Comparison of ENCODE assay signal across 8 cellular contexts in genomic region chr10:78028438-78029293, GRCh38. TPM values are rescaled to one million over a fixed set of nuclear protein-coding genes. Genes with fewer than 3 reads are reported as not detected.
DNase-seq lines count a peak whose midpoint lies in the region; ATAC-seq and TF ChIP-seq lines count a peak whose summit lies in the region.

No MANE protein-coding gene starts in this region.

- peak overlapping the region; percentile 97 for H3K27ac Mint-ChIP-seq in activated T-helper 17 cell treated with anti-CD3 and anti-CD28 coated beads, Interleukin-2, amount 50 U/mL, for 72 hours

- no peaks in the 10 kb centered on the region for H3K36me3 ChIP-seq in parathyroid adenoma (ENCODE audit: control insufficient read depth, insufficient read depth, low read length)

- H3K9me3 Mint-ChIP-seq in activated T-helper 17 cell treated with anti-CD3 and anti-CD28 coated beads, Interleukin-2, amount 50 U/mL, for 72 hours = no peaks in the 10 kb centered on the region

- H3K79me2 ChIP-seq in parathyroid adenoma = peaks cover 15% of the 10 kb centered on the region

- H3K4me3 ChIP-seq in parathyroid adenoma (ENCODE audit: low read depth, low read length) = peak overlapping the region; percentile 98

- peak overlapping the region; percentile 98 for H2AFZ ChIP-seq in parathyroid adenoma

- peak; percentile 12 for ATAC-seq in HG03097 (IDR thresholded peaks at IDR 0.05; ENCODE audit: low FRiP score, unreplicated experiment)
- ATAC-seq in activated T-helper 17 cell treated with anti-CD3 and anti-CD28 coated beads, Interleukin-2, amount 50 U/mL, for 72 hours (replicated peaks) = no peak
- ATAC-seq in foreskin keratinocyte = no peak

- peak overlapping the region; percentile 74 for H3K9ac ChIP-seq in parathyroid adenoma

- no peaks in the 10 kb centered on the region for H3K27me3 Mint-ChIP-seq in activated T-helper 17 cell treated with anti-CD3 and anti-CD28 coated beads, Interleukin-2, amount 50 U/mL, for 72 hours

- H3K27ac ChIP-seq in foreskin keratinocyte (peak overlapping the region; percentile 79), parathyroid adenoma (peak overlapping the region; percentile 88)

- DNase-seq in NCI-H146 (lab: John Stamatoyannopoulos, UW) (peak; percentile 47), NCI-H146 treated with DMSO at 0.1 percent for 48 hours (lab: John Stamatoyannopoulos, UW; ENCODE audit: unreplicated experiment) (no peak), foreskin keratinocyte (no peak), NCI-H187 (lab: John Stamatoyannopoulos, UW) (no peak), NCI-H2107 treated with DMSO at 0.1 percent for 48 hours (lab: John Stamatoyannopoulos, UW; ENCODE audit: unreplicated experiment) (no peak)

- H3K9me3 ChIP-seq in parathyroid adenoma (ENCODE audit: control insufficient read depth, low read length) = no peaks in the 10 kb centered on the region

- peak overlapping the region; percentile 86 for H3K4me2 ChIP-seq in parathyroid adenoma (ENCODE audit: low read length)

- H3K4me1 ChIP-seq in foreskin keratinocyte (peaks cover 23% of the 10 kb centered on the region), parathyroid adenoma (peaks cover 10% of the 10 kb centered on the region)

- H3K4me3 Mint-ChIP-seq in activated T-helper 17 cell treated with anti-CD3 and anti-CD28 coated beads, Interleukin-2, amount 50 U/mL, for 72 hours = peak overlapping the region; percentile 94

- H3K36me3 Mint-ChIP-seq in activated T-helper 17 cell treated with anti-CD3 and anti-CD28 coated beads, Interleukin-2, amount 50 U/mL, for 72 hours (ENCODE audit: low read depth) = peaks cover 45% of the 10 kb centered on the region

- peaks cover 24% of the 10 kb centered on the region for H3K4me1 Mint-ChIP-seq in activated T-helper 17 cell treated with anti-CD3 and anti-CD28 coated beads, Interleukin-2, amount 50 U/mL, for 72 hours

- TF ChIP-seq CTCF in foreskin keratinocyte (conservative IDR thresholded peaks at IDR 0.05) (peak; percentile 7), parathyroid adenoma (IDR thresholded peaks at IDR 0.05) (no peak)

- H3K27me3 ChIP-seq in foreskin keratinocyte (no peaks in the 10 kb centered on the region), parathyroid adenoma (ENCODE audit: control insufficient read depth, insufficient read depth, low read length) (no peaks in the 10 kb centered on the region)

RNA-seq across cellular contexts. Expression of gene POLR3A, which starts 0.6 kb away (rescaled TPM):
- 10 to 100 TPM; 16.0 to 24.2 TPM for total RNA-seq in activated T-helper 17 cell treated with anti-CD3 and anti-CD28 coated beads, Interleukin-2, amount 50 U/mL, for 72 hours
- 21.1 and 21.2 TPM in 2 replicates for total RNA-seq in foreskin keratinocyte
- polyA plus RNA-seq in foreskin keratinocyte = 7.3 and 7.7 TPM in 2 replicates

RNA-seq across cellular contexts. Expression of gene RPS24, which starts 5.0 kb away (rescaled TPM):
- 1,000 to 10,000 TPM in 1 of 2 donors, 100 to 1,000 TPM in 1; 890 to 1,474 TPM for total RNA-seq in activated T-helper 17 cell treated with anti-CD3 and anti-CD28 coated beads, Interleukin-2, amount 50 U/mL, for 72 hours
- 2,374 and 2,543 TPM in 2 replicates for total RNA-seq in foreskin keratinocyte
- 3,257 and 3,561 TPM in 2 replicates for polyA plus RNA-seq in foreskin keratinocyte
